Comparison of ENCODE assay signal across 16 cellular contexts in genomic region chr6:30321692-30322388, GRCh38. TPM values are rescaled to one million over a fixed set of nuclear protein-coding genes. Genes with fewer than 3 reads are reported as not detected.
DNase-seq lines count a peak whose midpoint lies in the region; ATAC-seq and TF ChIP-seq lines count a peak whose summit lies in the region.
"Had no signal": no experiment of that assay in that cellular context is flagged by ENCODE, and none has a peak within 500 bp of the region (broad histone marks: within the 10 kb centered on the region; RNA-seq: fewer than 3 reads in every experiment).

No MANE protein-coding gene starts in this region.

- no peak for ATAC-seq in central memory CD8-positive, alpha-beta T cell (replicated peaks; ENCODE audit: extremely low read depth, poor library complexity, severe bottlenecking)
- ATAC-seq in natural killer cell treated with Interleukin-12 subunit alpha and Interleukin-12 subunit beta and Interleukin-15 and Interleukin-18, amount 100 ng/mL, for 72 hours: no peak
- ATAC-seq in GM18520 (IDR thresholded peaks at IDR 0.05; ENCODE audit: unreplicated experiment): no peak
- ATAC-seq in HG02610 (IDR thresholded peaks at IDR 0.05; ENCODE audit: unreplicated experiment): no peak
- ATAC-seq in left colon: no peak
- ATAC-seq: gastroesophageal sphincter had no signal

- peaks cover 85% of the 10 kb centered on the region for H3K79me2 ChIP-seq in Loucy (ENCODE audit: insufficient read depth, low read length)

- no peaks in the 10 kb centered on the region for H3K36me3 ChIP-seq in Loucy (ENCODE audit: insufficient read depth, low read length)
- H3K36me3 ChIP-seq: colonic mucosa, gastroesophageal sphincter, tibial artery had no signal

- no peak for TF ChIP-seq CTCF in Loucy (conservative IDR thresholded peaks at IDR 0.05; ENCODE audit: low read length)
- no peak for TF ChIP-seq CTCF in coronary artery (IDR thresholded peaks at IDR 0.05)

- intact Hi-C loops in left colon (cut with DNase I, micrococcal nuclease): no loop called here

- H3K4me1 ChIP-seq in Loucy (ENCODE audit: insufficient read depth, low read length, poor library complexity, severe bottlenecking): peaks cover 68% of the 10 kb centered on the region

- peaks cover 22% of the 10 kb centered on the region for H3K36me3 Mint-ChIP-seq in central memory CD8-positive, alpha-beta T cell (ENCODE audit: insufficient read depth)
- peaks cover 5% of the 10 kb centered on the region for H3K36me3 Mint-ChIP-seq in natural killer cell treated with Interleukin-12 subunit alpha and Interleukin-12 subunit beta and Interleukin-15 and Interleukin-18, amount 100 ng/mL, for 72 hours

- no peaks in the 10 kb centered on the region for H3K9me3 Mint-ChIP-seq in central memory CD8-positive, alpha-beta T cell
- H3K9me3 Mint-ChIP-seq in natural killer cell treated with Interleukin-12 subunit alpha and Interleukin-12 subunit beta and Interleukin-15 and Interleukin-18, amount 100 ng/mL, for 72 hours: no peaks in the 10 kb centered on the region
- H3K9me3 Mint-ChIP-seq: activated naive CD8-positive, alpha-beta T cell treated with anti-CD3 and anti-CD28 coated beads, Interleukin-2, amount 10 ng/mL, durations not matched to agents 7 days and 5 days had no signal

- no peaks in the 10 kb centered on the region for H3K9me3 ChIP-seq in Loucy (ENCODE audit: insufficient read depth, low read depth, low read length)
- H3K9me3 ChIP-seq: Caco-2, colonic mucosa, gastroesophageal sphincter, sigmoid colon, tibial artery had no signal

- H3K27me3 ChIP-seq in Loucy (ENCODE audit: insufficient read depth, low read length, poor library complexity, severe bottlenecking): no peaks in the 10 kb centered on the region
- H3K27me3 ChIP-seq: colonic mucosa, gastroesophageal sphincter, sigmoid colon, tibial artery had no signal

- 0 out of 2 replicates have a peak, but pooled peaks cover 2% of the 10 kb centered on the region for H3F3A ChIP-seq in Loucy (ENCODE audit: low read depth)

- H4K20me1 ChIP-seq in Loucy (ENCODE audit: insufficient read depth, low read length, poor library complexity, severe bottlenecking): peaks cover 87% of the 10 kb centered on the region

- peaks cover 88% of the 10 kb centered on the region for H3K4me1 Mint-ChIP-seq in central memory CD8-positive, alpha-beta T cell
- H3K4me1 Mint-ChIP-seq in natural killer cell treated with Interleukin-12 subunit alpha and Interleukin-12 subunit beta and Interleukin-15 and Interleukin-18, amount 100 ng/mL, for 72 hours (ENCODE audit: low read depth in 2 of 2): peaks cover 53 to 63% of the 10 kb centered on the region in 2 donors

- peak overlapping the region; percentile 65 for H3K27ac Mint-ChIP-seq in central memory CD8-positive, alpha-beta T cell (ENCODE audit: low read depth)
- peak overlapping the region; percentile 44 to 73 for H3K27ac Mint-ChIP-seq in natural killer cell treated with Interleukin-12 subunit alpha and Interleukin-12 subunit beta and Interleukin-15 and Interleukin-18, amount 100 ng/mL, for 72 hours

- peak overlapping the region; percentile 74 for H3K4me3 Mint-ChIP-seq in central memory CD8-positive, alpha-beta T cell
- H3K4me3 Mint-ChIP-seq in natural killer cell treated with Interleukin-12 subunit alpha and Interleukin-12 subunit beta and Interleukin-15 and Interleukin-18, amount 100 ng/mL, for 72 hours: peak overlapping the region; percentile 40

- peak overlapping the region; percentile 91 for H3K4me2 ChIP-seq in Loucy (ENCODE audit: low read depth, low read length, poor library complexity, severe bottlenecking)

- no peaks in the 10 kb centered on the region for H3K27me3 Mint-ChIP-seq in central memory CD8-positive, alpha-beta T cell
- H3K27me3 Mint-ChIP-seq in natural killer cell treated with Interleukin-12 subunit alpha and Interleukin-12 subunit beta and Interleukin-15 and Interleukin-18, amount 100 ng/mL, for 72 hours: no peaks in the 10 kb centered on the region
- H3K27me3 Mint-ChIP-seq: activated naive CD8-positive, alpha-beta T cell treated with anti-CD3 and anti-CD28 coated beads, Interleukin-2, amount 10 ng/mL, durations not matched to agents 7 days and 5 days had no signal

- no peak overlapping the region for H3K27ac ChIP-seq in coronary artery
- H3K27ac ChIP-seq: colonic mucosa, gastroesophageal sphincter, sigmoid colon, tibial artery had no signal

- no peaks in the 10 kb centered on the region for H3K9me2 ChIP-seq in Loucy (replicated peaks; ENCODE audit: low read depth, low read length)

- no peak overlapping the region for H2AFZ ChIP-seq in Loucy (ENCODE audit: low read length)

- no peak overlapping the region for H3K9ac ChIP-seq in Loucy (ENCODE audit: low read depth, low read length, poor library complexity, severe bottlenecking)

- H3K4me3 ChIP-seq in Loucy (ENCODE audit: low read length, poor library complexity, severe bottlenecking) (peak overlapping the region; percentile 8), coronary artery (no peak overlapping the region)
- H3K4me3 ChIP-seq: colonic mucosa, gastroesophageal sphincter, sigmoid colon, tibial artery had no signal

- DNase-seq in ELF-1 (ENCODE audit: low read depth, low spot score) (peak; percentile 8), coronary artery (ENCODE audit: low spot score) (no peak), left colon (no peak)
- DNase-seq in central memory CD8-positive, alpha-beta T cell (ENCODE audit: low spot score in 2 of 2): no peak
- no peak for DNase-seq in natural killer cell treated with Interleukin-12 subunit alpha and Interleukin-12 subunit beta and Interleukin-15 and Interleukin-18, amount 100 ng/mL, for 72 hours (ENCODE audit: low spot score)
- DNase-seq: activated CD4-positive, alpha-beta T cell treated with anti-CD3 and anti-CD28 coated beads for 1 hour; activated naive CD8-positive, alpha-beta T cell treated with anti-CD3 and anti-CD28 coated beads, Interleukin-2, amount 10 ng/mL, durations not matched to agents 7 days and 5 days; Caco-2; colonic mucosa; NCI-H82; sigmoid colon; tibial artery had no signal

RNA-seq across cellular contexts. Expression of gene TRIM39, which starts 4.9 kb away (rescaled TPM):
- total RNA-seq in natural killer cell treated with Interleukin-12 subunit alpha and Interleukin-12 subunit beta and Interleukin-15 and Interleukin-18, amount 100 ng/mL, for 72 hours: 10 to 100 TPM; 16.6 to 21.4 TPM
- 1 to 10 TPM; 7.8 to 9.2 TPM for total RNA-seq in left colon

RNA-seq across cellular contexts. Expression of gene RPP21, which starts 23.1 kb away (rescaled TPM):
- total RNA-seq in natural killer cell treated with Interleukin-12 subunit alpha and Interleukin-12 subunit beta and Interleukin-15 and Interleukin-18, amount 100 ng/mL, for 72 hours: 10 to 100 TPM; 23.2 to 37.8 TPM
- total RNA-seq in left colon: 10 to 100 TPM; 40.1 to 44.7 TPM
